In the genomic region with DNA sequence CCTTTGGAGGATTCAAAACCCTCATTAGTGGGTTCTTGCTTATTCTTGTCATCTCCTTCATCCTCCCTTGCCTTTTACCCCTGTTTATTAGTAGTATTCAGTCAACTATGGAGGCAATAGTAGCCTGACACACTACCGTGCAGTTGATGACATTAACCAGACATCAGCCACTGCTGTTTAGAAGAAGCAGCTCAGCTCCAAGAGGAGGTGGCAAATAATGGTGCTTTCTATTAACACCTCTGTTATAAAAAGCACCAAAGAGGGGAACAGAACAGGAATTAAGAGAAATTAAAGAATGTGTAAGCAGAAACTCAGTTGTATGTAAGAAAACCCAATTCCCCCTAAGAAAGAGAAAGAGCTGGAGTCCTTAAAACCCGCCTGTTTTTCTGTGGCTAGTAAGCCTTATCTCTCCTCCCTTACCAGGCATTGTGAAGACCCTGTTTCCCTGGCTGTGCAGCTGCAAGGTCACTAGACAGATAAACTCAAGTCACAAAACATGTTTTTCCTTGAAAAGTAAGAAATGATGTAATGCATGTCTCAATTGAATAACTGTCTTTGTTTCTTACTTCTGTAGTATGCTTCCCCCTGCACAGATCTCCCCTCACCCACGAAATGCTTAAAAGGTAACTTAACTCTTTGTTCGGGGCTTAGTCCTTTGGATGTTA, we compare ENCODE assay signal across 19 cellular contexts. TPM values are rescaled to one million over a fixed set of nuclear protein-coding genes. Genes with fewer than 3 reads are reported as not detected.
"Had no signal": no experiment of that assay in that cellular context is flagged by ENCODE, and none has a peak within 500 bp of the region (broad histone marks: within the 10 kb centered on the region; RNA-seq: fewer than 3 reads in every experiment).

No MANE protein-coding gene starts in this region.

- H3K36me3 ChIP-seq: cardiac muscle cell, colonic mucosa, tibial nerve had no signal

- H3K27me3 Mint-ChIP-seq: activated naive CD4-positive, alpha-beta T cell treated with anti-CD3 and anti-CD28 coated beads, Interleukin-2, amount 10 ng/mL, durations not matched to agents 7 days and 5 days; memory B cell had no signal

- ATAC-seq: activated CD8-positive, alpha-beta T cell treated with anti-CD3 and anti-CD28 coated beads, Interleukin-2, amount 10 ng/mL, durations not matched to agents 7 days and 5 days; foreskin keratinocyte; left ventricle myocardium superior; natural killer cell; SK-N-SH treated with all-trans-retinoic acid at 6 μM for 48 hours had no signal

- DNase-seq: activated CD4-positive, alpha-beta T cell treated with anti-CD3 and anti-CD28 coated beads for 1 hour; activated CD8-positive, alpha-beta T cell treated with anti-CD3 and anti-CD28 coated beads, Interleukin-2, amount 10 ng/mL, durations not matched to agents 7 days and 5 days; activated naive CD4-positive, alpha-beta T cell treated with anti-CD3 and anti-CD28 coated beads, Interleukin-2, amount 10 ng/mL, durations not matched to agents 7 days and 5 days; colonic mucosa; foreskin keratinocyte; glutamatergic neuron; kidney glomerular epithelial cell; left ventricle myocardium superior; natural killer cell; posterior cingulate gyrus; stimulated activated CD4-positive, alpha-beta T cell treated with anti-CD3 and anti-CD28 coated beads, Interleukin-15, amount 100 ng/mL, for 24 hours; stimulated activated CD4-positive, alpha-beta T cell treated with anti-CD3 and anti-CD28 coated beads, Interleukin-4, amount 100 ng/mL, for 1 hour; stimulated activated naive CD4-positive, alpha-beta T cell had no signal

- H3K4me3 Mint-ChIP-seq: activated CD8-positive, alpha-beta T cell treated with anti-CD3 and anti-CD28 coated beads, Interleukin-2, amount 10 ng/mL, durations not matched to agents 7 days and 5 days; activated naive CD4-positive, alpha-beta T cell treated with anti-CD3 and anti-CD28 coated beads, Interleukin-2, amount 10 ng/mL, durations not matched to agents 7 days and 5 days; memory B cell; natural killer cell had no signal

- H3K9me3 Mint-ChIP-seq: activated naive CD4-positive, alpha-beta T cell treated with anti-CD3 and anti-CD28 coated beads, Interleukin-2, amount 10 ng/mL, durations not matched to agents 7 days and 5 days; memory B cell; natural killer cell had no signal

- H3K4me1 Mint-ChIP-seq: natural killer cell had no signal

- H3K4me1 ChIP-seq: colonic mucosa, foreskin keratinocyte, tibial nerve had no signal

- H3K27me3 ChIP-seq: cardiac muscle cell, colonic mucosa, foreskin keratinocyte, tibial nerve had no signal

- H3K36me3 Mint-ChIP-seq: memory B cell, natural killer cell had no signal

- H3K27ac ChIP-seq: cardiac muscle cell, colonic mucosa, foreskin keratinocyte, tibial nerve, VCaP had no signal

- H3K27ac Mint-ChIP-seq: activated CD8-positive, alpha-beta T cell treated with anti-CD3 and anti-CD28 coated beads, Interleukin-2, amount 10 ng/mL, durations not matched to agents 7 days and 5 days; activated naive CD4-positive, alpha-beta T cell treated with anti-CD3 and anti-CD28 coated beads, Interleukin-2, amount 10 ng/mL, durations not matched to agents 7 days and 5 days; memory B cell; natural killer cell had no signal

- H3K4me3 ChIP-seq: cardiac muscle cell, colonic mucosa, tibial nerve had no signal

- H3K9me3 ChIP-seq: colonic mucosa, tibial nerve had no signal

RNA-seq across cellular contexts. Expression of a gene that starts 21.2 kb away (rescaled TPM):
- total RNA-seq: cardiac muscle cell, foreskin keratinocyte, left ventricle myocardium superior, skeletal muscle tissue had no signal
- polyA plus RNA-seq: cardiac muscle cell, foreskin keratinocyte had no signal
